ENCODE assay signal across 20 cellular contexts in genomic region chr5:125313555-125313954, GRCh38.
A peak's percentile ranks its signal among the peaks of the same experiment; 100 is the strongest.
DNase-seq lines count a peak whose midpoint lies in the region; ATAC-seq and TF ChIP-seq lines count a peak whose summit lies in the region.
"Had no signal": no experiment of that assay in that cellular context is flagged by ENCODE, and none has a peak within 500 bp of the region (broad histone marks: within the 10 kb centered on the region; RNA-seq: fewer than 3 reads in every experiment).

No MANE protein-coding gene starts in this region.

- no peak overlapping the region for H2BK5ac ChIP-seq in neuronal stem cell (ENCODE audit: low read length)

- H2BK15ac ChIP-seq in neuronal stem cell (ENCODE audit: low read length): no peak overlapping the region

- POLR2A ChIA-PET in HEK293 (lab: Yijun Ruan, JAX) (interaction anchor here (0.6 kb wide), 1 partner anchor 329 kb away, joined by 3 read pairs; no protein-coding TSS in a partner anchor), Panc1 (lab: Charles Lee) (no interaction called here)

- no peak overlapping the region for H3K4ac ChIP-seq in neuronal stem cell (ENCODE audit: low read length)

- no peak overlapping the region for H2AFZ ChIP-seq in neuronal stem cell (ENCODE audit: low read length)

- H3K4me3 ChIP-seq in HEK293 (ENCODE audit: low read depth, low read length) (no peak overlapping the region), Panc1 (ENCODE audit: low read depth in 2 of 2, low read length in 2 of 2) (no peak overlapping the region), neuronal stem cell (ENCODE audit: low read length in 2 of 2) (no peak overlapping the region)
- H3K4me3 ChIP-seq: A549; BLaER1 treated with 17β-estradiol and CSF1 and Interleukin-3, amounts not matched to agents 10 nM and 100 nM; GM12878 had no signal

- H2AK5ac ChIP-seq in neuronal stem cell (ENCODE audit: low read depth, low read length): no peak overlapping the region

- CTCF ChIA-PET in HEK293 (lab: Yijun Ruan, JAX): no interaction called here
- CTCF ChIA-PET in Panc1 (lab: Charles Lee): no interaction called here

- H3K23ac ChIP-seq in neuronal stem cell (ENCODE audit: low read depth, low read length, poor library complexity): no peak overlapping the region

- H3K4me1 ChIP-seq in HEK293 (ENCODE audit: control insufficient read depth, insufficient read depth, low read length) (peaks cover 15% of the 10 kb centered on the region), Panc1 (ENCODE audit: control insufficient read depth, insufficient read depth, low read length) (peaks cover 17% of the 10 kb centered on the region; the same call in 1 of the 2 replicates), neuronal stem cell (ENCODE audit: control insufficient read depth in 2 of 2, insufficient read depth in 1 of 2, low read depth in 1 of 2, low read length in 2 of 2) (peaks cover 1 to 24% of the 10 kb centered on the region in 2 donors)
- H3K4me1 ChIP-seq: BLaER1 treated with 17β-estradiol and CSF1 and Interleukin-3, amounts not matched to agents 10 nM and 100 nM had no signal

- H3K9me3 ChIP-seq in HEK293 (ENCODE audit: control insufficient read depth, insufficient read depth, low read depth, low read length) (no peaks in the 10 kb centered on the region; the same call in 1 of the 2 replicates), Panc1 (ENCODE audit: control insufficient read depth, insufficient read depth, low read depth, low read length) (no peaks in the 10 kb centered on the region), neuronal stem cell (replicated peaks in 1 of 2; ENCODE audit: control insufficient read depth in 2 of 2, insufficient read depth in 1 of 2, low read depth in 1 of 2, low read length in 2 of 2) (peaks cover 0 to 21% of the 10 kb centered on the region in 2 donors)

- in situ Hi-C loops in Panc1 (cut with HindIII; ENCODE audit: low pct_unique_long_range_greater_than_20kb, low sequenced_read_pairs): no loop called here

- H4K91ac ChIP-seq in neuronal stem cell (ENCODE audit: low read depth, low read length, poor library complexity): no peak overlapping the region

- H3K27me3 ChIP-seq in Panc1 (ENCODE audit: control insufficient read depth, insufficient read depth, low read length) (no peaks in the 10 kb centered on the region), neuronal stem cell (ENCODE audit: control insufficient read depth in 3 of 3, insufficient read depth in 3 of 3, low read depth in 1 of 3, low read length in 3 of 3) (no peaks in the 10 kb centered on the region)
- H3K27me3 ChIP-seq: BLaER1 treated with 17β-estradiol and CSF1 and Interleukin-3, amounts not matched to agents 10 nM and 100 nM had no signal

- H3K36me3 ChIP-seq in HEK293 (ENCODE audit: control insufficient read depth in 2 of 2, insufficient read depth in 1 of 2, low read length in 2 of 2) (no peaks in the 10 kb centered on the region), Panc1 (ENCODE audit: control insufficient read depth, insufficient read depth, low read length) (no peaks in the 10 kb centered on the region), neuronal stem cell (replicated peaks in 1 of 2; ENCODE audit: control insufficient read depth in 2 of 2, insufficient read depth in 2 of 2, low read length in 2 of 2) (no peaks in the 10 kb centered on the region)
- H3K36me3 ChIP-seq: BLaER1 treated with 17β-estradiol and CSF1 and Interleukin-3, amounts not matched to agents 10 nM and 100 nM had no signal

- no TSS peak for BruUV-seq in Panc1 (replicated peaks; lab: Mats Ljungman, UMichigan)

- H2BK120ac ChIP-seq in neuronal stem cell (ENCODE audit: low read depth, low read length): no peak overlapping the region

- intact Hi-C loops in Panc1 (cut with micrococcal nuclease; ENCODE audit: unreplicated experiment): no loop called here

- TF ChIP-seq CTCF in HEK293 (tag by site-specific recombination; IDR thresholded peaks at IDR 0.05) (no peak), Panc1 (IDR thresholded peaks at IDR 0.05) (no peak)

- H3K27ac ChIP-seq in HEK293 (ENCODE audit: extremely low read depth, low read depth, low read length): no peak overlapping the region
- H3K27ac ChIP-seq in Panc1 (ENCODE audit: low read length): peak overlapping the region; percentile 26; the same call in 1 of the 2 replicates
- H3K27ac ChIP-seq in neuronal stem cell (replicated peaks; ENCODE audit: low read length): no peak overlapping the region
- H3K27ac ChIP-seq: 22Rv1; A549; BLaER1 treated with 17β-estradiol and CSF1 and Interleukin-3, amounts not matched to agents 10 nM and 100 nM; C4-2B had no signal

- H3K4me2 ChIP-seq in neuronal stem cell (ENCODE audit: insufficient read depth, low read length, poor library complexity, severe bottlenecking): no peak overlapping the region
- H3K4me2 ChIP-seq: A549; BLaER1 treated with 17β-estradiol and CSF1 and Interleukin-3, amounts not matched to agents 10 nM and 100 nM had no signal

- no peak overlapping the region for H3K9ac ChIP-seq in neuronal stem cell (ENCODE audit: low read depth, low read length, poor library complexity)
- H3K9ac ChIP-seq: BLaER1 treated with 17β-estradiol and CSF1 and Interleukin-3, amounts not matched to agents 10 nM and 100 nM had no signal

- no CpG with 5 or more reads among the region's 4 CpGs for WGBS in neuronal stem cell (ENCODE audit: extremely low coverage in 2 of 2, insufficient read length in 2 of 2, insufficient replicate concordance in 1 of 2), 2 donors

- H3K18ac ChIP-seq in neuronal stem cell (ENCODE audit: low read length): peak overlapping the region; percentile 31

- H4K8ac ChIP-seq in neuronal stem cell (ENCODE audit: low read depth, low read length): no peak overlapping the region

- no peak for ATAC-seq in Panc1
- no peak for ATAC-seq in HG02938 (IDR thresholded peaks at IDR 0.05; ENCODE audit: unreplicated experiment)
- ATAC-seq: A549; CD8-positive, alpha-beta T cell; GM12878 had no signal

- H3K79me1 ChIP-seq in neuronal stem cell (ENCODE audit: low read depth, low read length): no peaks in the 10 kb centered on the region

- no peak overlapping the region for H3K14ac ChIP-seq in neuronal stem cell (ENCODE audit: low read length)

- no peak overlapping the region for H2BK12ac ChIP-seq in neuronal stem cell (ENCODE audit: low read length)

- DNase-seq in Panc1 (ENCODE audit: low read depth, low spot score): no peak
- no peak for DNase-seq in neuronal stem cell (ENCODE audit: low spot score)
- DNase-seq in activated T-cell treated with anti-CD3 and anti-CD28 coated beads, Interleukin-2, amount 50 U/mL, for 48 hours: no peak
- DNase-seq: AML-193; CD4-positive, alpha-beta T cell; CD8-positive, alpha-beta T cell; DMS 273 treated with DMSO at 0.1 percent for 48 hours; DMS153; DMS53; DMS79; DND-41; EL; GDM1 had no signal

TF ChIP-seq in HEK293, 187 proteins besides CTCF, POLR2A, EP300 and RAD21:
- TF ChIP-seq, protein P1, sequence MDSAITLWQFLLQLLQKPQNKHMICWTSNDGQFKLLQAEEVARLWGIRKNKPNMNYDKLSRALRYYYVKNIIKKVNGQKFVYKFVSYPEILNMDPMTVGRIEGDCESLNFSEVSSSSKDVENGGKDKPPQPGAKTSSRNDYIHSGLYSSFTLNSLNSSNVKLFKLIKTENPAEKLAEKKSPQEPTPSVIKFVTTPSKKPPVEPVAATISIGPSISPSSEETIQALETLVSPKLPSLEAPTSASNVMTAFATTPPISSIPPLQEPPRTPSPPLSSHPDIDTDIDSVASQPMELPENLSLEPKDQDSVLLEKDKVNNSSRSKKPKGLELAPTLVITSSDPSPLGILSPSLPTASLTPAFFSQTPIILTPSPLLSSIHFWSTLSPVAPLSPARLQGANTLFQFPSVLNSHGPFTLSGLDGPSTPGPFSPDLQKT (IDR thresholded peaks at IDR 0.05; ENCODE audit: borderline replicate concordance, low read depth, low read length): no peak
- TF ChIP-seq ZNF585B (tag by site-specific recombination; IDR thresholded peaks at IDR 0.05): peak; percentile 94
TF ChIP-seq in HEK293: peak in this region for 1.
